ENCODE assay signal across 1 cellular context in the genomic region with DNA sequence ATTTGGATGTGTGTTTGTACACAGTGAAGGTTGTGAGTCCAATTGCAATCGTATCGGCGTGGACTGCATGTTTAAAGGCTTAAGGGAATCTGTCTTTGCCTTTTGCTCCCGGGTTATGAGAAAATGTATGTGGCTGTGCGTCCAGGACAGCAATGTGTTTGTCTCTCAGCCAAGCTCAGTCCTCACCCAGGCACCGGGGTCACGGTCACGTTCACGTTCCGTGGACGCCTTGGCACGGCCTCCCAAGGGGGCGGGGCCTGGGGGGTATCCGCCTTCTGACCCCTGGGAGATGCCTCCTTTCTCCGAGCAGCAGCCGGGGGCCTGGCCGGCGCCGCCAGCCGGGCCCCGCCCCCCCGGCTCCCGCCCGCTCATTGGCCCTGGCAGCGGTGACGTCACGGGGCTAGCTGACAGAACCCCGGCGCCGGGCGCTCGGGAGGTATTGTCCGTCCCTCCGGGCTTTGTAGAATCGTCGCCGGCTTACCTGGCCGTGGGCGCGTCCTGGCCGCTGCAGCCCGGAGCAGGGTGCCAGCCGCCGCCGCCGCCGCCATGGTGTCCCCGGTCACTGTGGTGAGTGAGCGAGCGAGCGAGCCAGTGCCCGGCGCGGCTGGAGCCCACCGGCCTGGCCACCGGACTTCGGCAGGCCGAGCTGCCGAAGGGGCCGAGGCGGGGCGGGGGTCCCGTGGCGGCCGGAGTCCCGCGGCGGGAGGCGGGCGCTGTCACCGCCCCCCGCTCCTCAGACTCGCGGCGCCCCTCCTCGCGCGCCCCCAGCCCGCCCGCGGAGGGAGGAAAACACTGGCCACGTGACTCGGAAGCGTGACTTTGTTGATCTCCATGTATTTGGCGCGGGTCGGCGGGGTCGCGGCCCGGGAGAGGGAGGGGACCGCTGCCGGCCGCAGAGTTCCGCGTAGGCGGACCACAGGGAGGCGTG.
TF ChIP-seq lines count a peak whose summit lies in the region.

A gene with protein sequence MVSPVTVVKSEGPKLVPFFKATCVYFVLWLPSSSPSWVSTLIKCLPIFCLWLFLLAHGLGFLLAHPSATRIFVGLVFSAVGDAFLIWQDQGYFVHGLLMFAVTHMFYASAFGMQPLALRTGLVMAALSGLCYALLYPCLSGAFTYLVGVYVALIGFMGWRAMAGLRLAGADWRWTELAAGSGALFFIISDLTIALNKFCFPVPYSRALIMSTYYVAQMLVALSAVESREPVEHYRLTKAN (plus strand): TSS at position 439 of the 928 bp plus-strand sequence. CDS start 108 bp downstream, at position 547.

TF ChIP-seq in GM12878, 131 proteins besides CTCF, POLR2A, EP300 and RAD21 (continued from another document and continues in another):
- TF ChIP-seq ZBTB40 (IDR thresholded peaks at IDR 0.05; ENCODE audit: borderline replicate concordance) = no peak
- TF ChIP-seq NRF1 (conservative IDR thresholded peaks at IDR 0.05; ENCODE audit: low read depth, low read length) = no peak
- TF ChIP-seq RB1 (IDR thresholded peaks at IDR 0.05; ENCODE audit: borderline replicate concordance) = no peak
- TF ChIP-seq NBN (IDR thresholded peaks at IDR 0.05) = no peak
- peak; percentile 50; the same call in 1 of the 2 replicates for TF ChIP-seq CREB1 (IDR thresholded peaks at IDR 0.05; ENCODE audit: low read depth)
- TF ChIP-seq, protein P1, sequence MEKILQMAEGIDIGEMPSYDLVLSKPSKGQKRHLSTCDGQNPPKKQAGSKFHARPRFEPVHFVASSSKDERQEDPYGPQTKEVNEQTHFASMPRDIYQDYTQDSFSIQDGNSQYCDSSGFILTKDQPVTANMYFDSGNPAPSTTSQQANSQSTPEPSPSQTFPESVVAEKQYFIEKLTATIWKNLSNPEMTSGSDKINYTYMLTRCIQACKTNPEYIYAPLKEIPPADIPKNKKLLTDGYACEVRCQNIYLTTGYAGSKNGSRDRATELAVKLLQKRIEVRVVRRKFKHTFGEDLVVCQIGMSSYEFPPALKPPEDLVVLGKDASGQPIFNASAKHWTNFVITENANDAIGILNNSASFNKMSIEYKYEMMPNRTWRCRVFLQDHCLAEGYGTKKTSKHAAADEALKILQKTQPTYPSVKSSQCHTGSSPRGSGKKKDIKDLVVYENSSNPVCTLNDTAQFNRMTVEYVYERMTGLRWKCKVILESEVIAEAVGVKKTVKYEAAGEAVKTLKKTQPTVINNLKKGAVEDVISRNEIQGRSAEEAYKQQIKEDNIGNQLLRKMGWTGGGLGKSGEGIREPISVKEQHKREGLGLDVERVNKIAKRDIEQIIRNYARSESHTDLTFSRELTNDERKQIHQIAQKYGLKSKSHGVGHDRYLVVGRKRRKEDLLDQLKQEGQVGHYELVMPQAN (conservative IDR thresholded peaks at IDR 0.05) = peak; percentile 52; the same call in 1 of the 2 replicates
- TF ChIP-seq KAT2A (conservative IDR thresholded peaks at IDR 0.05; ENCODE audit: control insufficient read depth, low read depth, low read length) = no peak
- no peak for TF ChIP-seq FOXM1 (IDR thresholded peaks at IDR 0.05; ENCODE audit: low read depth, low read length)
- TF ChIP-seq CBX5 (IDR thresholded peaks at IDR 0.05; ENCODE audit: low read depth) = no peak
- TF ChIP-seq HDAC6 (IDR thresholded peaks at IDR 0.05; ENCODE audit: unreplicated experiment) = no peak
- TF ChIP-seq GATAD2B (conservative IDR thresholded peaks at IDR 0.05; ENCODE audit: low read depth) = peak; percentile 67; the same call in 1 of the 2 replicates
- peak; percentile 28 for TF ChIP-seq SP1 (IDR thresholded peaks at IDR 0.05; ENCODE audit: low read depth, low read length)
- peak; percentile 69 to 84; a peak in 3 of 4 replicates for TF ChIP-seq BHLHE40 (IDR thresholded peaks at IDR 0.05; ENCODE audit: borderline replicate concordance in 1 of 2, low read depth in 2 of 2, low read length in 1 of 2)
- TF ChIP-seq CREM (IDR thresholded peaks at IDR 0.05; ENCODE audit: low read depth) = peak; percentile 54; the same call in 1 of the 2 replicates
- no peak for TF ChIP-seq FOXK2 (IDR thresholded peaks at IDR 0.05)
- TF ChIP-seq MTA3 (IDR thresholded peaks at IDR 0.05; ENCODE audit: borderline replicate concordance, low read length) = no peak
- TF ChIP-seq, protein P2, sequence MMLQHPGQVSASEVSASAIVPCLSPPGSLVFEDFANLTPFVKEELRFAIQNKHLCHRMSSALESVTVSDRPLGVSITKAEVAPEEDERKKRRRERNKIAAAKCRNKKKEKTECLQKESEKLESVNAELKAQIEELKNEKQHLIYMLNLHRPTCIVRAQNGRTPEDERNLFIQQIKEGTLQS (IDR thresholded peaks at IDR 0.05; ENCODE audit: borderline replicate concordance, extremely low read depth, low read depth, low read length) = no peak
- TF ChIP-seq PML (IDR thresholded peaks at IDR 0.05; ENCODE audit: low read length) = no peak
- no peak for TF ChIP-seq E2F4 (IDR thresholded peaks at IDR 0.05; ENCODE audit: low read depth, low read length)
- 0 out of 2 replicates have a peak, but pooled peaks have one; percentile 14 for TF ChIP-seq YY1 (IDR thresholded peaks at IDR 0.05; ENCODE audit: low read depth, low read length)
- no peak for TF ChIP-seq ZNF622 (IDR thresholded peaks at IDR 0.05)
- no peak for TF ChIP-seq ZNF24 (IDR thresholded peaks at IDR 0.05)
- no peak for TF ChIP-seq E4F1 (IDR thresholded peaks at IDR 0.05; ENCODE audit: borderline replicate concordance, partially characterized antibody)
- no peak for TF ChIP-seq ATF7 (IDR thresholded peaks at IDR 0.05; ENCODE audit: low read depth)
- no peak for TF ChIP-seq ESRRA (IDR thresholded peaks at IDR 0.05; ENCODE audit: low read length)
- peak; percentile 31; the same call in 1 of the 2 replicates for TF ChIP-seq LARP7 (IDR thresholded peaks at IDR 0.05)
- TF ChIP-seq, protein P3, sequence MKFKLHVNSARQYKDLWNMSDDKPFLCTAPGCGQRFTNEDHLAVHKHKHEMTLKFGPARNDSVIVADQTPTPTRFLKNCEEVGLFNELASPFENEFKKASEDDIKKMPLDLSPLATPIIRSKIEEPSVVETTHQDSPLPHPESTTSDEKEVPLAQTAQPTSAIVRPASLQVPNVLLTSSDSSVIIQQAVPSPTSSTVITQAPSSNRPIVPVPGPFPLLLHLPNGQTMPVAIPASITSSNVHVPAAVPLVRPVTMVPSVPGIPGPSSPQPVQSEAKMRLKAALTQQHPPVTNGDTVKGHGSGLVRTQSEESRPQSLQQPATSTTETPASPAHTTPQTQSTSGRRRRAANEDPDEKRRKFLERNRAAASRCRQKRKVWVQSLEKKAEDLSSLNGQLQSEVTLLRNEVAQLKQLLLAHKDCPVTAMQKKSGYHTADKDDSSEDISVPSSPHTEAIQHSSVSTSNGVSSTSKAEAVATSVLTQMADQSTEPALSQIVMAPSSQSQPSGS (IDR thresholded peaks at IDR 0.05; ENCODE audit: low read length) = no peak
- TF ChIP-seq EGR1 (IDR thresholded peaks at IDR 0.05; ENCODE audit: borderline replicate concordance in 1 of 2, low read depth in 2 of 2, low read length in 2 of 2) = 0 out of 3 replicates have a peak, but pooled peaks of 1 of the 2 experiments have one; percentile 13
- TF ChIP-seq BCLAF1 (IDR thresholded peaks at IDR 0.05) = no peak
- peak; percentile 54 for TF ChIP-seq NR2F1 (conservative IDR thresholded peaks at IDR 0.05)
- peak; percentile 31; the same call in 1 of the 2 replicates for TF ChIP-seq IKZF1 (conservative IDR thresholded peaks at IDR 0.05)
- no peak for TF ChIP-seq CEBPZ (IDR thresholded peaks at IDR 0.05; ENCODE audit: low read depth, low read length)
- TF ChIP-seq HCFC1 (IDR thresholded peaks at IDR 0.05; ENCODE audit: low read length) = no peak
- no peak for TF ChIP-seq SMC3 (IDR thresholded peaks at IDR 0.05; ENCODE audit: borderline replicate concordance, low read length)
